19 cellular contexts compared by ENCODE assay signal in genomic region chr14:34835312-34835711, GRCh38.
"Had no signal": no experiment of that assay in that cellular context is flagged by ENCODE, and none has a peak within 500 bp of the region (broad histone marks: within the 10 kb centered on the region; RNA-seq: fewer than 3 reads in every experiment).

No MANE protein-coding gene starts in this region.

- H3K27me3 Mint-ChIP-seq: activated B cell treated with CpG ODN at 0.5 μM for 24 hours; activated CD8-positive, alpha-beta T cell treated with anti-CD3 and anti-CD28 coated beads for 36 hours; stimulated activated naive CD8-positive, alpha-beta T cell treated with anti-CD3 and anti-CD28 coated beads, Interleukin-15, amount 100 ng/mL, for 72 hours had no signal

- H3K4me3 ChIP-seq: cardiac muscle cell, dorsolateral prefrontal cortex, hepatocyte, neural progenitor cell, ovary, testis had no signal

- H3K4me3 Mint-ChIP-seq: activated B cell treated with CpG ODN at 0.5 μM for 24 hours; activated CD8-positive, alpha-beta T cell treated with anti-CD3 and anti-CD28 coated beads for 36 hours; activated T-cell treated with anti-CD3 and anti-CD28 coated beads, Interleukin-2, amount 50 U/mL, for 4 hours; endodermal cell; mesothelial cell of epicardium; neural progenitor cell; stimulated activated naive CD8-positive, alpha-beta T cell treated with anti-CD3 and anti-CD28 coated beads, Interleukin-15, amount 100 ng/mL, for 72 hours had no signal

- H3K4me1 ChIP-seq: neural progenitor cell had no signal

- H3K9me3 ChIP-seq: ovary, testis had no signal

- H3K27ac Mint-ChIP-seq: activated B cell treated with CpG ODN at 0.5 μM for 24 hours, endodermal cell, mesothelial cell of epicardium, neural progenitor cell had no signal

- H3K27ac ChIP-seq: cardiac muscle cell, dorsolateral prefrontal cortex, hepatocyte, neural progenitor cell, ovary, testis had no signal

- H3K36me3 ChIP-seq: cardiac muscle cell, neural progenitor cell, ovary had no signal

- DNase-seq: activated B cell treated with CpG ODN at 0.5 μM for 24 hours; activated CD4-positive, alpha-beta T cell treated with anti-CD3 and anti-CD28 coated beads for 48 hours; activated CD8-positive, alpha-beta T cell treated with anti-CD3 and anti-CD28 coated beads for 36 hours; activated effector memory CD4-positive, alpha-beta T cell treated with Interleukin-2 at 50 U/mL for 16 hours; activated naive CD4-positive, alpha-beta T cell treated with anti-CD3 and anti-CD28 coated beads, Interleukin-2, amount 50 U/mL, for 16 hours; activated T-cell treated with anti-CD3 and anti-CD28 coated beads, Interleukin-2, amount 50 U/mL, for 4 hours; dorsolateral prefrontal cortex; endodermal cell; left ventricle myocardium superior; ovary; stimulated activated CD4-positive, alpha-beta T cell treated with anti-CD3 and anti-CD28 coated beads, Interleukin-4, amount 100 ng/mL, for 4 hours; stimulated activated CD8-positive, alpha-beta memory T cell treated with anti-CD3 and anti-CD28 coated beads, Interleukin-4, amount 100 ng/mL, for 48 hours; stimulated activated naive CD8-positive, alpha-beta T cell treated with anti-CD3 and anti-CD28 coated beads, Interleukin-15, amount 100 ng/mL, for 72 hours; T-helper 2 cell; testis had no signal

- ATAC-seq: activated CD8-positive, alpha-beta T cell treated with anti-CD3 and anti-CD28 coated beads for 36 hours; activated T-cell treated with anti-CD3 and anti-CD28 coated beads, Interleukin-2, amount 50 U/mL, for 4 hours; left ventricle myocardium superior; stimulated activated naive CD8-positive, alpha-beta T cell treated with anti-CD3 and anti-CD28 coated beads, Interleukin-15, amount 100 ng/mL, for 72 hours had no signal

- H3K9ac ChIP-seq: neural progenitor cell had no signal

- H3K27me3 ChIP-seq: cardiac muscle cell, dorsolateral prefrontal cortex, hepatocyte, neural progenitor cell, ovary, testis had no signal

- H3K4me1 Mint-ChIP-seq: endodermal cell, mesothelial cell of epicardium, neural progenitor cell had no signal

- H3K4me2 ChIP-seq: hepatocyte, neural progenitor cell had no signal

- H3K9me3 Mint-ChIP-seq: activated B cell treated with CpG ODN at 0.5 μM for 24 hours; activated CD8-positive, alpha-beta T cell treated with anti-CD3 and anti-CD28 coated beads for 36 hours; activated T-cell treated with anti-CD3 and anti-CD28 coated beads, Interleukin-2, amount 50 U/mL, for 4 hours; endodermal cell; mesothelial cell of epicardium; neural progenitor cell; stimulated activated naive CD8-positive, alpha-beta T cell treated with anti-CD3 and anti-CD28 coated beads, Interleukin-15, amount 100 ng/mL, for 72 hours had no signal
